Comparison of ENCODE assay signal across 8 cellular contexts in the genomic region with DNA sequence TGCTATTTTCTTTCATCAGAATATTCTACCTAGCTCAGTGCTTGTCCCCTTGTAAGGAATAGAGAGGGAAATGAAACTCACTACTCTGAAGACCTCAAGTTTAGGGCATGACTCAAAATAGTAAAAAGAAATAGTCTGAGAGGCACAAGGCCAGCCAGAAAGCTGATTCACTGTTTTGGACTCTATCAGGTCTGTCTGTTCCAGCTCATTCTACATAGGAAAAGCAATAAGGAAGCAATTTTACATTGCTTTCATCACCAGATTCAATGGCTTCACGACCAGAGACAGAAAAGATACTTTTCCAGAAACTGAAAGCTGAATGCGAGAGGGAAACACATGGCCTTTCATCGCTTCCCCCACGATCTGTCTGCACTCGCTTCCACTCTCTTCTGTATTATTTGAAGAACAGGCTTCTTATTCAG.
DNase-seq lines count a peak whose midpoint lies in the region; ATAC-seq lines count a peak whose summit lies in the region.

No MANE protein-coding gene starts in this region.

- H3K27ac ChIP-seq in muscle layer of duodenum (ENCODE audit: low read length) = peak overlapping the region; percentile 37

- H3K27me3 ChIP-seq in adipocyte (replicated peaks; ENCODE audit: control insufficient read depth, insufficient read depth, low read length) = no peaks in the 10 kb centered on the region
- no peaks in the 10 kb centered on the region for H3K27me3 ChIP-seq in muscle layer of duodenum (ENCODE audit: low read depth, low read length)

- H3K9ac ChIP-seq in adipocyte (ENCODE audit: low read length) = peak overlapping the region; percentile 56

- H3K9me3 ChIP-seq in adipocyte (ENCODE audit: control insufficient read depth, low read length) (no peaks in the 10 kb centered on the region), muscle layer of duodenum (ENCODE audit: control insufficient read depth in 1 of 2, low read length in 2 of 2) (no peaks in the 10 kb centered on the region)

- peak; percentile 98 for ATAC-seq in GM18909 (IDR thresholded peaks at IDR 0.05; ENCODE audit: poor library complexity, unreplicated experiment)
- peak; percentile 96 for ATAC-seq in HG03066 (IDR thresholded peaks at IDR 0.05; ENCODE audit: low read depth, unreplicated experiment)

- H3K4me3 ChIP-seq in adipocyte (ENCODE audit: low read length) (peak overlapping the region; percentile 72), muscle layer of duodenum (ENCODE audit: low read depth in 1 of 2, low read length in 2 of 2) (no peak overlapping the region)

- peaks cover 24% of the 10 kb centered on the region for H3K36me3 ChIP-seq in adipocyte (ENCODE audit: control insufficient read depth, insufficient read depth, low read length, severe bottlenecking)
- H3K36me3 ChIP-seq in muscle layer of duodenum (ENCODE audit: control insufficient read depth in 1 of 2, insufficient read depth in 2 of 2, low read length in 2 of 2) = no peaks in the 10 kb centered on the region

- DNase-seq in adipocyte (ENCODE audit: low read depth) (peak; percentile 82), posterior vena cava (ENCODE audit: low spot score) (no peak), cerebellar cortex (ENCODE audit: low spot score) (no peak), epidermal melanocyte (ENCODE audit: insufficient read length, low spot score) (no peak), cerebellum (ENCODE audit: low spot score) (no peak)

- intact Hi-C loops in posterior vena cava (cut with DNase I) = no loop called here

- H3K4me1 ChIP-seq in adipocyte (ENCODE audit: control insufficient read depth, insufficient read depth, low read length) = peaks cover 20% of the 10 kb centered on the region
- peaks cover 0 to 16% of the 10 kb centered on the region in 2 donors for H3K4me1 ChIP-seq in muscle layer of duodenum (ENCODE audit: control insufficient read depth in 1 of 2, insufficient read depth in 2 of 2, low read length in 2 of 2)
